Comparison of ENCODE assay signal across 27 cellular contexts in the genomic region with DNA sequence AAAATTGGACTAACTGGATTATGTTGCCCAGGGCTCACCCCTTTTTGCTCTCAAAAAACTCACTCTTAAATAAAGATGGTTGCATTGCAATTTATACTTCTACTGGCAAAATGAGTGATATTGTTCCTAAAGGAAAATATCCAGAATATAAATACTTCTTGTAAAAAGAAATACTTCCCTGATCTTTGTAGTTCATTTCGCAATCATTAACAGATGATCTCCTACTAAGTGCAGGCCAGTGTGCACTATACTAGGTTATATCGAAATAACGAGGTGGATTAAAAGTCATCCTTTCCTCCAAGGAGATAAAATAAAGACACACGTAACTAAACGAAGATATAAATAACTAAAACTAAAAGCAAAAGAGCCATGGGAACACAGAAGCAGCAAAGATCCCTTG.
"Had no signal": no experiment of that assay in that cellular context is flagged by ENCODE, and none has a peak within 500 bp of the region (broad histone marks: within the 10 kb centered on the region; RNA-seq: fewer than 3 reads in every experiment).

No MANE protein-coding gene starts in this region.

- H3K36me3 ChIP-seq: colonic mucosa, esophagus muscularis mucosa, esophagus squamous epithelium, gastrocnemius medialis, gastroesophageal sphincter, heart left ventricle, heart right ventricle had no signal

- H3K27me3 ChIP-seq: colonic mucosa, dorsolateral prefrontal cortex, esophagus muscularis mucosa, esophagus squamous epithelium, foreskin keratinocyte, gastrocnemius medialis, gastroesophageal sphincter, heart left ventricle, heart right ventricle had no signal

- H3K4me1 ChIP-seq: colonic mucosa, esophagus muscularis mucosa, esophagus squamous epithelium, foreskin keratinocyte, gastrocnemius medialis, gastroesophageal sphincter had no signal

- DNase-seq: colonic mucosa; cortex of kidney; dermis blood vessel endothelial cell; effector CD4-positive, alpha-beta T cell; effector CD8-positive, alpha-beta T cell; effector memory CD4-positive, alpha-beta T cell; effector memory CD8-positive, alpha-beta T cell; endodermal cell; erythroblast; esophagus squamous epithelium; foreskin fibroblast; foreskin keratinocyte; foreskin melanocyte; gastrocnemius medialis; glutamatergic neuron; head of caudate nucleus; heart left ventricle; heart right ventricle had no signal

- H3K9me3 ChIP-seq: colonic mucosa had no signal

- H3K27ac ChIP-seq: colonic mucosa, coronary artery, epithelial cell of prostate, esophagus muscularis mucosa, esophagus squamous epithelium, foreskin keratinocyte, gastrocnemius medialis, gastroesophageal sphincter, heart left ventricle, heart right ventricle had no signal

- FAIRE-seq: colon, endothelial cell of umbilical vein, frontal cortex had no signal

- ATAC-seq: effector memory CD8-positive, alpha-beta T cell; esophagus mucosa; foreskin keratinocyte; gastrocnemius medialis; gastroesophageal sphincter; heart left ventricle; heart right ventricle had no signal

- H3K4me3 ChIP-seq: colonic mucosa, coronary artery, dorsolateral prefrontal cortex, esophagus muscularis mucosa, esophagus squamous epithelium, gastrocnemius medialis, gastroesophageal sphincter, heart left ventricle, heart right ventricle had no signal
